In genomic region chr10:122321960-122322359, GRCh38 we compare ENCODE assay signal across 36 cellular contexts. TPM values are rescaled to one million over a fixed set of nuclear protein-coding genes. Genes with fewer than 3 reads are reported as not detected.
"Had no signal": no experiment of that assay in that cellular context is flagged by ENCODE, and none has a peak within 500 bp of the region (broad histone marks: within the 10 kb centered on the region; RNA-seq: fewer than 3 reads in every experiment).

No MANE protein-coding gene starts in this region.

- H3K4me3 ChIP-seq: adrenal gland, body of pancreas, breast epithelium had no signal

- H3K27ac ChIP-seq: adrenal gland, body of pancreas, brain microvascular endothelial cell, breast epithelium, WERI-Rb-1 had no signal

- FAIRE-seq: astrocyte had no signal

- H3K36me3 ChIP-seq: adrenal gland, brain microvascular endothelial cell, breast epithelium, WERI-Rb-1 had no signal

- ATAC-seq: activated CD4-positive, alpha-beta T cell treated with anti-CD3 and anti-CD28 coated beads for 36 hours; activated CD4-positive, CD25-positive, alpha-beta regulatory T cell treated with anti-CD3 and anti-CD28 coated beads, Interleukin-2, amount 50 U/mL, for 24 hours; activated CD8-positive, alpha-beta memory T cell treated with anti-CD3 and anti-CD28 coated beads, Interleukin-2, amount 10 ng/mL, durations not matched to agents 7 days and 5 days; activated CD8-positive, alpha-beta T cell treated with anti-CD3 and anti-CD28 coated beads, Interleukin-2, amount 10 ng/mL, durations not matched to agents 7 days and 5 days; activated naive CD4-positive, alpha-beta T cell treated with anti-CD3 and anti-CD28 coated beads, Interleukin-2, amount 50 U/mL, for 72 hours; body of pancreas; WTC11 had no signal

- DNase-seq: activated CD4-positive, alpha-beta memory T cell treated with anti-CD3 and anti-CD28 coated beads, Interleukin-2, amount 10 ng/mL, durations not matched to agents 7 days and 5 days; activated CD4-positive, alpha-beta T cell treated with anti-CD3 and anti-CD28 coated beads for 1 hour; activated CD4-positive, alpha-beta T cell treated with anti-CD3 and anti-CD28 coated beads for 36 hours; activated CD4-positive, alpha-beta T cell treated with anti-CD3 and anti-CD28 coated beads for 48 hours; activated CD4-positive, alpha-beta T cell treated with anti-CD3 and anti-CD28 coated beads, Interleukin-2, amount 10 ng/mL, durations not matched to agents 7 days and 5 days; activated CD4-positive, alpha-beta T cell treated with anti-CD3 and anti-CD28 coated beads, Interleukin-2, amount 50 U/mL, for 48 hours; activated CD4-positive, CD25-positive, alpha-beta regulatory T cell; activated CD8-positive, alpha-beta memory T cell treated with anti-CD3 and anti-CD28 coated beads for 24 hours; activated CD8-positive, alpha-beta memory T cell treated with anti-CD3 and anti-CD28 coated beads, Interleukin-2, amount 10 ng/mL, durations not matched to agents 7 days and 5 days; activated CD8-positive, alpha-beta memory T cell treated with anti-CD3 and anti-CD28 coated beads, Interleukin-2, amount 50 U/mL, for 48 hours; activated CD8-positive, alpha-beta T cell treated with anti-CD3 and anti-CD28 coated beads, Interleukin-2, amount 10 ng/mL, durations not matched to agents 7 days and 5 days; activated effector memory CD4-positive, alpha-beta T cell treated with Interleukin-2 at 50 U/mL for 16 hours; activated gamma-delta T cell; activated naive CD4-positive, alpha-beta T cell; activated naive CD4-positive, alpha-beta T cell treated with anti-CD3 and anti-CD28 coated beads for 36 hours; activated naive CD4-positive, alpha-beta T cell treated with anti-CD3 and anti-CD28 coated beads, Interleukin-2, amount 50 U/mL, for 16 hours; activated naive CD8-positive, alpha-beta T cell treated with anti-CD3 and anti-CD28 coated beads for 36 hours; activated T-cell treated with anti-CD3 and anti-CD28 coated beads, Interleukin-2, amount 50 U/mL, for 24 hours; activated T-cell treated with anti-CD3 and anti-CD28 coated beads, Interleukin-2, amount 50 U/mL, for 48 hours; adrenal gland; amniotic stem cell; aorta; body of pancreas; brain microvascular endothelial cell; central memory CD4-positive, alpha-beta T cell; T-helper 1 cell; T-helper 2 cell; T-helper 9 cell; WERI-Rb-1 had no signal

- H3K4me1 ChIP-seq: adrenal gland, body of pancreas, breast epithelium had no signal

- H3K9me3 ChIP-seq: adrenal gland, body of pancreas, breast epithelium had no signal

- H3K27me3 ChIP-seq: adrenal gland, body of pancreas, brain microvascular endothelial cell, breast epithelium had no signal

RNA-seq across cellular contexts. Expression of gene BTBD16, which starts 50.9 kb away (rescaled TPM):
- total RNA-seq: activated CD4-positive, alpha-beta memory T cell treated with anti-CD3 and anti-CD28 coated beads, Interleukin-2, amount 10 ng/mL, durations not matched to agents 7 days and 5 days; activated CD4-positive, alpha-beta T cell treated with anti-CD3 and anti-CD28 coated beads for 36 hours; activated CD4-positive, alpha-beta T cell treated with anti-CD3 and anti-CD28 coated beads, Interleukin-2, amount 10 ng/mL, durations not matched to agents 7 days and 5 days; activated CD8-positive, alpha-beta memory T cell treated with anti-CD3 and anti-CD28 coated beads, Interleukin-2, amount 10 ng/mL, durations not matched to agents 7 days and 5 days; activated CD8-positive, alpha-beta T cell treated with anti-CD3 and anti-CD28 coated beads, Interleukin-2, amount 10 ng/mL, durations not matched to agents 7 days and 5 days; activated naive CD4-positive, alpha-beta T cell treated with anti-CD3 and anti-CD28 coated beads for 36 hours; activated naive CD4-positive, alpha-beta T cell treated with anti-CD3 and anti-CD28 coated beads, Interleukin-2, amount 50 U/mL, for 72 hours; activated naive CD8-positive, alpha-beta T cell treated with anti-CD3 and anti-CD28 coated beads for 36 hours; activated T-helper 2 cell treated with anti-CD3 and anti-CD28 coated beads, Interferon-gamma antibody, Interleukin-2, Interleukin-4, amounts not matched to agents 10 μg/mL and 5 μg/mL and 100 μg/mL, durations not matched to agents 14 hours and 24 hours and 36 hours; astrocyte; body of pancreas; cardiac septum; WTC11 had no signal
